ENCODE assay signal across 10 cellular contexts in the genomic region with DNA sequence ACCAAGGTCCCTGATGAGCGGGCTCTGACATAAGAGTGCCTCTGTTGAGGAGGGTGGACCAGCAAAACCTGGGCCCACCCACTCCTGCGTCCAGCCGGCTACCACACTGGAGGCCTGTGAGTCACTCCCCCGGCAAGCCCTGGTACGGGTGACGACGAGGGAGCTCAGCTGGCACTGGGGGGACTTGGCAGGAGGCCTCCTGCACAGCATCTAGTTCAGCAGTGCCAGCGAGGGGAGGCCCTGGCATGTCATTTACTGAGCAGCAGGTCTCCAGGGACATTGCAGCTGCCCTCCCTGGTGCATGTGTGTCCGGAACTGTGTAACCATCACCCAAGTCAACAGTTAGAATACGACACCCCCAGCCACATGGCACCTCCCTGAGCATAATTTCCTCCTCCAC. TPM values are rescaled to one million over a fixed set of nuclear protein-coding genes. Genes with fewer than 3 reads are reported as not detected.
DNase-seq lines count a peak whose midpoint lies in the region; ATAC-seq, FAIRE-seq and TF ChIP-seq lines count a peak whose summit lies in the region.
"Had no signal": no experiment of that assay in that cellular context is flagged by ENCODE, and none has a peak within 500 bp of the region (broad histone marks: within the 10 kb centered on the region; RNA-seq: fewer than 3 reads in every experiment).

No MANE protein-coding gene starts in this region.

- H3K9me3 ChIP-seq in adrenal gland (replicated peaks in 1 of 3) = no peaks in the 10 kb centered on the region

- intact Hi-C loops in adrenal gland (cut with DNase I) = no loop called here

- TF ChIP-seq POLR2A in H54 (IDR thresholded peaks at IDR 0.05; ENCODE audit: low read depth, low read length) (no peak), adrenal gland (IDR thresholded peaks at IDR 0.05) (peak in 1 of 2 donors; percentile 34)

- WGBS in adrenal gland, 4 donors = 52 to 100% (median 63%) methylated on average over 3 to 10 of the region's 10 CpGs

- peaks cover 0 to 21% of the 10 kb centered on the region in 2 donors for H3K36me3 ChIP-seq in adrenal gland (replicated peaks in 1 of 2)

- H3K4me1 ChIP-seq in adrenal gland (replicated peaks in 1 of 2) = peaks cover 64 to 91% of the 10 kb centered on the region in 2 donors

- FAIRE-seq in H54 (lab: Jason Lieb, UNC) = no peak

- TF ChIP-seq CTCF in adrenal gland (IDR thresholded peaks at IDR 0.05) = no peak

- peak; percentile 86 for DNase-seq in H54 (ENCODE audit: insufficient read length, low spot score)
- peak; percentile 68 to 94 (median 86) for DNase-seq in adrenal gland
- peak; percentile 84 to 87 for DNase-seq in hippocampal formation (lab: John Stamatoyannopoulos, UW)
- no peak for DNase-seq in NCI-H2227 treated with DMSO at 0.1 percent for 48 hours (lab: John Stamatoyannopoulos, UW)
- DNase-seq in NCI-H2196 (lab: John Stamatoyannopoulos, UW; ENCODE audit: unreplicated experiment) = no peak
- DNase-seq: effector CD4-positive, alpha-beta T cell; NCI-H82 had no signal

- H3K4me3 ChIP-seq in adrenal gland (no peak overlapping the region), skin epidermis (no peak overlapping the region)

- no peaks in the 10 kb centered on the region for H3K27me3 ChIP-seq in adrenal gland

- H3K27ac ChIP-seq in adrenal gland = peak overlapping the region in 4 of 5 donors; percentile 40 to 95 (median 68)
- peak overlapping the region in 15 of 21 experiments; percentile 9 to 98 (median 85) for H3K27ac ChIP-seq in skin epidermis

- ATAC-seq in GM18858 (IDR thresholded peaks at IDR 0.05; ENCODE audit: unreplicated experiment) = no peak
- no peak for ATAC-seq in GM21381 (IDR thresholded peaks at IDR 0.05; ENCODE audit: unreplicated experiment)

RNA-seq across cellular contexts. Expression of gene CD9, which starts 24.4 kb away (rescaled TPM):
- 100 to 1,000 TPM; 165 to 461 (median 322) TPM for total RNA-seq in adrenal gland
- 100 to 1,000 TPM in 2 of 3 donors, 10 to 100 TPM in 1; 66.3 to 244 (median 139) TPM for polyA plus RNA-seq in adrenal gland

Comparison
In these comparisons a context has a peak if more than half of its experiments do, and no peak if none do; other contexts are left out.
1. DNase-seq: peak in H54 (single experiment), adrenal gland (7 of 7) and hippocampal formation (2 of 2); none in NCI-H2227 treated with DMSO at 0.1 percent for 48 hours (single experiment) and NCI-H2196 (single experiment).